Comparison of ENCODE assay signal across 8 cellular contexts in the genomic region with DNA sequence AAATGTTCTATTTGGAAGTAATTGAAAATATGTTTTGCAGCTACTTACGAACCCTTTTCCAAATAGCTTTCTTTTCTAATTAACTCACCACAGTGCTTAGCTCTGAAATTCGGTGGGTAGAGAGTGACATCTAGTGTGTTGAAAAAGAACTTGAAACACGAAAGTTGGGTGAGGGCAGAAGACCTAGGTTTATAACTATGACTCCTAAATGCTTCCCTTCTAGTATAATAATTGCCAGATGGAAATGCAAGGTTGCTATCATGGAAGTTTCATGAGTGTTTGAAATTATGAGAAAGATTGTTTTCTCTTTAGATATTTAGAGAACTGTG.
DNase-seq lines count a peak whose midpoint lies in the region; ATAC-seq and TF ChIP-seq lines count a peak whose summit lies in the region.

No MANE protein-coding gene starts in this region.

- H3K36me3 ChIP-seq in HCT116 (ENCODE audit: control insufficient read depth in 1 of 2, insufficient read depth in 2 of 2, low read length in 2 of 2) = no peaks in the 10 kb centered on the region

- no peaks in the 10 kb centered on the region for H3K79me2 ChIP-seq in HCT116 (ENCODE audit: insufficient read depth, low read length)

- DNase-seq in GM04503 (ENCODE audit: low read depth) (peak; percentile 16), HCT116 (ENCODE audit: low read depth, low spot score) (peak; percentile 27), NCI-H226 (peak; percentile 20), brain pericyte (ENCODE audit: low read depth, low spot score) (peak; percentile 7), left kidney (ENCODE audit: low read depth, low spot score) (peak; percentile 74), immature natural killer cell (no peak)
- no peak for DNase-seq in central memory CD4-positive, alpha-beta T cell
- no peak for DNase-seq in stimulated activated CD4-positive, alpha-beta T cell treated with anti-CD3 and anti-CD28 coated beads, Interleukin-2, amount 100 ng/mL, for 24 hours

- intact Hi-C loops in HCT116 (cut with micrococcal nuclease) = loop anchor here (5.0 kb wide), 1 partner anchor 361 kb away; no protein-coding TSS in a partner anchor

- POLR2A ChIA-PET in HCT116 (lab: Charles Lee) = no interaction called here

- peak; percentile 34 to 55 (median 39); a peak in 4 of 6 replicates for TF ChIP-seq CTCF in HCT116 (IDR thresholded peaks at IDR 0.05 in 2 of 3, conservative IDR thresholded peaks at IDR 0.05 in 1 of 3; ENCODE audit: borderline replicate concordance in 1 of 3, insufficient read depth in 1 of 3, low read depth in 2 of 3, low read length in 2 of 3)

- TF ChIP-seq POLR2A in HCT116 (IDR thresholded peaks at IDR 0.05; ENCODE audit: borderline replicate concordance, extremely low read depth, insufficient read depth, insufficient read length) = no peak

- H3K27me3 Mint-ChIP-seq in immature natural killer cell (ENCODE audit: low read depth in 3 of 3) = peaks cover 0 to 1% (median 0%) of the 10 kb centered on the region in 3 donors

- H4K20me1 ChIP-seq in HCT116 (ENCODE audit: insufficient read depth) = no peaks in the 10 kb centered on the region

- no peaks in the 10 kb centered on the region for H3K4me1 ChIP-seq in HCT116 (ENCODE audit: control insufficient read depth in 1 of 2, insufficient read depth in 2 of 2, low read length in 2 of 2)

- ATAC-seq in HCT116 = peak; percentile 90

- no peak overlapping the region for H3K4me3 Mint-ChIP-seq in immature natural killer cell

- no peaks in the 10 kb centered on the region for H3K4me1 Mint-ChIP-seq in immature natural killer cell

- H3K9me3 Mint-ChIP-seq in immature natural killer cell = no peaks in the 10 kb centered on the region

- H3K9ac ChIP-seq in HCT116 (ENCODE audit: low read length) = no peak overlapping the region

- no peak overlapping the region for H2AFZ ChIP-seq in HCT116 (ENCODE audit: low read depth, low read length, poor library complexity, severe bottlenecking)

- H3K27ac ChIP-seq in HCT116 (ENCODE audit: low read depth, low read length) = no peak overlapping the region

- H3K27ac Mint-ChIP-seq in immature natural killer cell = no peak overlapping the region

- peak; percentile 75 for TF ChIP-seq RAD21 in HCT116 (IDR thresholded peaks at IDR 0.05; ENCODE audit: low read depth)

- no peaks in the 10 kb centered on the region for H3K9me3 ChIP-seq in HCT116 (ENCODE audit: control insufficient read depth in 1 of 2, insufficient read depth in 1 of 2, low read depth in 1 of 2, low read length in 2 of 2)

- H3K9me2 ChIP-seq in HCT116 (ENCODE audit: insufficient read depth) = no peaks in the 10 kb centered on the region

- H3K36me3 Mint-ChIP-seq in immature natural killer cell = no peaks in the 10 kb centered on the region

- H3K4me3 ChIP-seq in HCT116 (replicated peaks in 1 of 2; ENCODE audit: low read depth in 1 of 2, low read length in 2 of 2) = no peak overlapping the region

- H3K27me3 ChIP-seq in HCT116 (ENCODE audit: insufficient read depth, low read length) = no peaks in the 10 kb centered on the region

- RAD21 ChIA-PET in HCT116 (lab: Charles Lee; ENCODE audit: low non-redundant PET in 1 of 2, low total read pairs in 2 of 2, uncharacterized antibody in 2 of 2, unreplicated experiment in 2 of 2) = interaction anchor here (0.8 to 1.1 kb wide), 2 partner anchors 67 kb away, joined by 3 to 4 read pairs; no protein-coding TSS in a partner anchor

- BruUV-seq in HCT116 (replicated peaks; lab: Mats Ljungman, UMichigan) = no TSS peak

- no peak overlapping the region for H3K4me2 ChIP-seq in HCT116 (ENCODE audit: low read length)

- CTCF ChIA-PET in HCT116 (lab: Charles Lee) = interaction anchor here (0.7 to 1.6 kb wide), 12 partner anchors 9 to 1205 kb away, joined by 3 to 15 read pairs (median 6); no protein-coding TSS in a partner anchor

TF ChIP-seq in HCT116, 20 proteins besides CTCF, POLR2A, EP300 and RAD21:
- TF ChIP-seq SP1 (IDR thresholded peaks at IDR 0.05; ENCODE audit: low read depth) (no peak), TCF7L2 (IDR thresholded peaks at IDR 0.05; ENCODE audit: borderline replicate concordance, extremely low read depth, insufficient read depth, insufficient read length) (no peak), EZH2 (IDR thresholded peaks at IDR 0.05) (no peak), SRF (IDR thresholded peaks at IDR 0.05; ENCODE audit: low read depth) (no peak), YY1 (IDR thresholded peaks at IDR 0.05; ENCODE audit: extremely low read depth, insufficient replicate concordance, low read depth, low read length) (no peak), FOSL1 (IDR thresholded peaks at IDR 0.05; ENCODE audit: low read depth) (no peak), ZFX (IDR thresholded peaks at IDR 0.05) (no peak), SIN3A (IDR thresholded peaks at IDR 0.05; ENCODE audit: low read depth) (no peak)
- TF ChIP-seq, protein P1, sequence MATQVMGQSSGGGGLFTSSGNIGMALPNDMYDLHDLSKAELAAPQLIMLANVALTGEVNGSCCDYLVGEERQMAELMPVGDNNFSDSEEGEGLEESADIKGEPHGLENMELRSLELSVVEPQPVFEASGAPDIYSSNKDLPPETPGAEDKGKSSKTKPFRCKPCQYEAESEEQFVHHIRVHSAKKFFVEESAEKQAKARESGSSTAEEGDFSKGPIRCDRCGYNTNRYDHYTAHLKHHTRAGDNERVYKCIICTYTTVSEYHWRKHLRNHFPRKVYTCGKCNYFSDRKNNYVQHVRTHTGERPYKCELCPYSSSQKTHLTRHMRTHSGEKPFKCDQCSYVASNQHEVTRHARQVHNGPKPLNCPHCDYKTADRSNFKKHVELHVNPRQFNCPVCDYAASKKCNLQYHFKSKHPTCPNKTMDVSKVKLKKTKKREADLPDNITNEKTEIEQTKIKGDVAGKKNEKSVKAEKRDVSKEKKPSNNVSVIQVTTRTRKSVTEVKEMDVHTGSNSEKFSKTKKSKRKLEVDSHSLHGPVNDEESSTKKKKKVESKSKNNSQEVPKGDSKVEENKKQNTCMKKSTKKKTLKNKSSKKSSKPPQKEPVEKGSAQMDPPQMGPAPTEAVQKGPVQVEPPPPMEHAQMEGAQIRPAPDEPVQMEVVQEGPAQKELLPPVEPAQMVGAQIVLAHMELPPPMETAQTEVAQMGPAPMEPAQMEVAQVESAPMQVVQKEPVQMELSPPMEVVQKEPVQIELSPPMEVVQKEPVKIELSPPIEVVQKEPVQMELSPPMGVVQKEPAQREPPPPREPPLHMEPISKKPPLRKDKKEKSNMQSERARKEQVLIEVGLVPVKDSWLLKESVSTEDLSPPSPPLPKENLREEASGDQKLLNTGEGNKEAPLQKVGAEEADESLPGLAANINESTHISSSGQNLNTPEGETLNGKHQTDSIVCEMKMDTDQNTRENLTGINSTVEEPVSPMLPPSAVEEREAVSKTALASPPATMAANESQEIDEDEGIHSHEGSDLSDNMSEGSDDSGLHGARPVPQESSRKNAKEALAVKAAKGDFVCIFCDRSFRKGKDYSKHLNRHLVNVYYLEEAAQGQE (IDR thresholded peaks at IDR 0.05; ENCODE audit: low read depth) = no peak
- TF ChIP-seq, protein P2, sequence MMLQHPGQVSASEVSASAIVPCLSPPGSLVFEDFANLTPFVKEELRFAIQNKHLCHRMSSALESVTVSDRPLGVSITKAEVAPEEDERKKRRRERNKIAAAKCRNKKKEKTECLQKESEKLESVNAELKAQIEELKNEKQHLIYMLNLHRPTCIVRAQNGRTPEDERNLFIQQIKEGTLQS (IDR thresholded peaks at IDR 0.05) = no peak
- TF ChIP-seq, protein P3, sequence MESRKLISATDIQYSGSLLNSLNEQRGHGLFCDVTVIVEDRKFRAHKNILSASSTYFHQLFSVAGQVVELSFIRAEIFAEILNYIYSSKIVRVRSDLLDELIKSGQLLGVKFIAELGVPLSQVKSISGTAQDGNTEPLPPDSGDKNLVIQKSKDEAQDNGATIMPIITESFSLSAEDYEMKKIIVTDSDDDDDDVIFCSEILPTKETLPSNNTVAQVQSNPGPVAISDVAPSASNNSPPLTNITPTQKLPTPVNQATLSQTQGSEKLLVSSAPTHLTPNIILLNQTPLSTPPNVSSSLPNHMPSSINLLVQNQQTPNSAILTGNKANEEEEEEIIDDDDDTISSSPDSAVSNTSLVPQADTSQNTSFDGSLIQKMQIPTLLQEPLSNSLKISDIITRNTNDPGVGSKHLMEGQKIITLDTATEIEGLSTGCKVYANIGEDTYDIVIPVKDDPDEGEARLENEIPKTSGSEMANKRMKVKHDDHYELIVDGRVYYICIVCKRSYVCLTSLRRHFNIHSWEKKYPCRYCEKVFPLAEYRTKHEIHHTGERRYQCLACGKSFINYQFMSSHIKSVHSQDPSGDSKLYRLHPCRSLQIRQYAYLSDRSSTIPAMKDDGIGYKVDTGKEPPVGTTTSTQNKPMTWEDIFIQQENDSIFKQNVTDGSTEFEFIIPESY (IDR thresholded peaks at IDR 0.05; ENCODE audit: extremely low read depth, insufficient replicate concordance, low read length) = no peak

Comparison
In these comparisons a context has a peak if more than half of its experiments do, and no peak if none do; other contexts are left out.
1. DNase-seq: peak in GM04503 (single experiment), HCT116 (single experiment), NCI-H226 (single experiment), brain pericyte (single experiment) and left kidney (single experiment); none in immature natural killer cell (0 of 3), central memory CD4-positive, alpha-beta T cell (single experiment) and stimulated activated CD4-positive, alpha-beta T cell treated with anti-CD3 and anti-CD28 coated beads, Interleukin-2, amount 100 ng/mL, for 24 hours (0 of 2).